25 cellular contexts compared by ENCODE assay signal in genomic region chr11:119405986-119406385, GRCh38. TPM values are rescaled to one million over a fixed set of nuclear protein-coding genes. Genes with fewer than 3 reads are reported as not detected.
"Had no signal": no experiment of that assay in that cellular context is flagged by ENCODE, and none has a peak within 500 bp of the region (broad histone marks: within the 10 kb centered on the region; RNA-seq: fewer than 3 reads in every experiment).

No MANE protein-coding gene starts in this region.

- H3K27me3 ChIP-seq: right atrium auricular region, upper lobe of right lung had no signal

- H3K36me3 ChIP-seq: left ventricle myocardium inferior, prostate gland, right atrium auricular region, upper lobe of right lung had no signal

- DNase-seq: activated CD4-positive, alpha-beta T cell treated with anti-CD3 and anti-CD28 coated beads for 36 hours; activated CD4-positive, alpha-beta T cell treated with anti-CD3 and anti-CD28 coated beads, Interleukin-2, amount 50 U/mL, for 4 hours; activated naive CD4-positive, alpha-beta T cell treated with Interleukin-2 at 50 U/mL for 16 hours; activated naive CD8-positive, alpha-beta T cell treated with anti-CD3 and anti-CD28 coated beads for 36 hours; activated T-cell treated with anti-CD3 and anti-CD28 coated beads, Interleukin-2, amount 50 U/mL, for 48 hours; amniotic stem cell; cerebellar nuclear complex; endodermal cell; hippocampal formation; left ventricle myocardium inferior; natural killer cell; stimulated activated CD4-positive, alpha-beta T cell treated with anti-CD3 and anti-CD28 coated beads, Interleukin-4, amount 100 ng/mL, for 24 hours; stimulated activated naive CD4-positive, alpha-beta T cell treated with Interleukin-2 at 50 U/mL for 16 hours; T-helper 1 cell; upper lobe of right lung had no signal

- H3K9me3 ChIP-seq: prostate gland, upper lobe of right lung had no signal

- H3K4me1 ChIP-seq: left ventricle myocardium inferior, prostate gland, right atrium auricular region, upper lobe of right lung had no signal

- H3K27ac ChIP-seq: coronary artery, epithelial cell of prostate, left ventricle myocardium inferior, prostate gland, right atrium auricular region, upper lobe of right lung had no signal

- H3K4me3 ChIP-seq: coronary artery, left ventricle myocardium inferior, prostate gland, right atrium auricular region, upper lobe of right lung had no signal

- ATAC-seq: activated CD4-positive, alpha-beta T cell treated with anti-CD3 and anti-CD28 coated beads for 36 hours; natural killer cell; upper lobe of right lung; WTC11 had no signal

RNA-seq across cellular contexts. Expression of gene THY1, which starts 17.0 kb away (rescaled TPM):
- total RNA-seq: natural killer cell had no signal

RNA-seq across cellular contexts. Expression of gene MFRP, which starts 59.5 kb away (rescaled TPM):
- total RNA-seq: activated CD4-positive, alpha-beta T cell treated with anti-CD3 and anti-CD28 coated beads for 36 hours; activated CD8-positive, alpha-beta memory T cell treated with anti-CD3 and anti-CD28 coated beads for 36 hours; activated naive CD8-positive, alpha-beta T cell treated with anti-CD3 and anti-CD28 coated beads for 36 hours; bronchial epithelial cell; endodermal cell; frontal cortex; left ventricle myocardium inferior; natural killer cell; osteocyte; prostate gland; right atrium auricular region; subcutaneous adipose tissue; upper lobe of right lung; WTC11 had no signal
